Comparison of ENCODE assay signal across 28 cellular contexts in the genomic region with DNA sequence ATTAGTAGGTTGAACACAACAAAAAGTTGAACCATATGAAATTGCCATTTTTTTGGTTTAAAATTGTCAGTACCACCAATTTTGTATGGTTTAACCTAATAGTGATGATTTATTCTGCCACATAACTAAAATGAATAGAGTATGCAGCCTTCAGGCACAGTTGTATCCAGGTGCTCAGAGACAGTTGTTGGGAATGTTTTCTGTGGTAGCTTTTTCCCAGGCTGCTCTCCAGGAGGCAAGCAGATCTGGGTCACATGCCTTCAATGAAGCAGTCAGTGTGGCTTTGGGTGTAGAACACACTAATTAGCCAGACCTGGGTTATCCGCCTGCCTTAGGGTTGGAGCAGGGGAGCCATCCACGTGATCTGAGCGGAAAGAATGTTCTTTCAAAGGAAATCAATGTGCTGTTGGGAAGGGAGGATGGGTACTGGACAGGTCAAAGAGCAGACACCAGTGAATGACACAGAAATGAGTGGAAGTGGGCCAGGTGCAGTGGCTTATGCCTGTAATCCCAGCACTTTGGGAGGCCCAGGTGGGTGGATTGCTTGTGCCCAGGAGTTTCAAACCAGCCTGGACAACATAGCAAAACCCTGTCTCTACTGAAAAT. TPM values are rescaled to one million over a fixed set of nuclear protein-coding genes. Genes with fewer than 3 reads are reported as not detected.
"Had no signal": no experiment of that assay in that cellular context is flagged by ENCODE, and none has a peak within 500 bp of the region (broad histone marks: within the 10 kb centered on the region; RNA-seq: fewer than 3 reads in every experiment).

No MANE protein-coding gene starts in this region.

- H3K4me1 ChIP-seq: foreskin keratinocyte, pancreas, upper lobe of right lung had no signal

- H3K4me3 ChIP-seq: hepatocyte, left lung, pancreas, spleen, upper lobe of right lung had no signal

- H2AFZ ChIP-seq: hepatocyte had no signal

- DNase-seq: activated CD4-positive, alpha-beta memory T cell treated with anti-CD3 and anti-CD28 coated beads for 36 hours; activated CD4-positive, alpha-beta T cell treated with anti-CD3 and anti-CD28 coated beads for 48 hours; activated CD4-positive, CD25-positive, alpha-beta regulatory T cell; activated effector memory CD4-positive, alpha-beta T cell treated with Interleukin-2 at 50 U/mL for 16 hours; activated naive CD4-positive, alpha-beta T cell treated with anti-CD3 and anti-CD28 coated beads for 36 hours; activated naive CD8-positive, alpha-beta T cell treated with anti-CD3 and anti-CD28 coated beads, Interleukin-2, amount 10 ng/mL, durations not matched to agents 7 days and 5 days; activated T-cell treated with anti-CD3 and anti-CD28 coated beads, Interleukin-2, amount 50 U/mL, for 72 hours; amniotic stem cell; cortex of kidney; effector CD8-positive, alpha-beta T cell; foreskin keratinocyte; immature natural killer cell; left lung; pancreas; spleen; stimulated activated CD4-positive, alpha-beta T cell treated with anti-CD3 and anti-CD28 coated beads, Interleukin-4, amount 100 ng/mL, for 1 hour; stimulated activated naive CD8-positive, alpha-beta T cell treated with anti-CD3 and anti-CD28 coated beads, Interleukin-15, Interleukin-2, amounts not matched to agents 100 U/mL and 50 U/mL, for 24 hours; T-helper 9 cell; upper lobe of right lung had no signal

- H3K4me1 Mint-ChIP-seq: activated naive CD8-positive, alpha-beta T cell treated with anti-CD3 and anti-CD28 coated beads, Interleukin-2, amount 10 ng/mL, durations not matched to agents 7 days and 5 days; immature natural killer cell had no signal

- H3K27ac ChIP-seq: foreskin keratinocyte, hepatocyte, neutrophil, pancreas, spleen, upper lobe of right lung had no signal

- ATAC-seq: activated T-cell treated with anti-CD3 and anti-CD28 coated beads, Interleukin-2, amount 50 U/mL, for 72 hours; foreskin keratinocyte; left lung; pancreas had no signal

- H3K9me3 Mint-ChIP-seq: activated CD4-positive, alpha-beta memory T cell treated with anti-CD3 and anti-CD28 coated beads for 36 hours; activated naive CD8-positive, alpha-beta T cell treated with anti-CD3 and anti-CD28 coated beads, Interleukin-2, amount 10 ng/mL, durations not matched to agents 7 days and 5 days; immature natural killer cell; nephron had no signal

- H3K27ac Mint-ChIP-seq: activated CD4-positive, alpha-beta memory T cell treated with anti-CD3 and anti-CD28 coated beads for 36 hours; activated naive CD4-positive, alpha-beta T cell treated with anti-CD3 and anti-CD28 coated beads for 36 hours; activated naive CD8-positive, alpha-beta T cell treated with anti-CD3 and anti-CD28 coated beads, Interleukin-2, amount 10 ng/mL, durations not matched to agents 7 days and 5 days; activated T-cell treated with anti-CD3 and anti-CD28 coated beads, Interleukin-2, amount 50 U/mL, for 72 hours; immature natural killer cell; nephron had no signal

- H3K9me3 ChIP-seq: left lung, neutrophil, pancreas, spleen, upper lobe of right lung had no signal

- H3K4me2 ChIP-seq: hepatocyte had no signal

- H3K4me3 Mint-ChIP-seq: activated CD4-positive, alpha-beta memory T cell treated with anti-CD3 and anti-CD28 coated beads for 36 hours; activated naive CD4-positive, alpha-beta T cell treated with anti-CD3 and anti-CD28 coated beads for 36 hours; activated naive CD8-positive, alpha-beta T cell treated with anti-CD3 and anti-CD28 coated beads, Interleukin-2, amount 10 ng/mL, durations not matched to agents 7 days and 5 days; activated T-cell treated with anti-CD3 and anti-CD28 coated beads, Interleukin-2, amount 50 U/mL, for 72 hours; immature natural killer cell; nephron had no signal

- H3K27me3 Mint-ChIP-seq: activated CD4-positive, alpha-beta memory T cell treated with anti-CD3 and anti-CD28 coated beads for 36 hours; activated naive CD8-positive, alpha-beta T cell treated with anti-CD3 and anti-CD28 coated beads, Interleukin-2, amount 10 ng/mL, durations not matched to agents 7 days and 5 days had no signal

- H3K27me3 ChIP-seq: foreskin keratinocyte, hepatocyte, left lung, neutrophil, pancreas, spleen, upper lobe of right lung had no signal

- H3K79me2 ChIP-seq: hepatocyte had no signal

RNA-seq across cellular contexts. Expression of gene EXOC3L2, which starts 34.5 kb away (rescaled TPM):
- total RNA-seq: activated CD4-positive, alpha-beta memory T cell treated with anti-CD3 and anti-CD28 coated beads for 36 hours; activated naive CD4-positive, alpha-beta T cell treated with anti-CD3 and anti-CD28 coated beads for 36 hours; activated naive CD8-positive, alpha-beta T cell treated with anti-CD3 and anti-CD28 coated beads, Interleukin-2, amount 10 ng/mL, durations not matched to agents 7 days and 5 days; activated T-cell treated with anti-CD3 and anti-CD28 coated beads, Interleukin-2, amount 50 U/mL, for 72 hours; bronchial epithelial cell; kidney epithelial cell; myocyte; T-helper 1 cell treated with Interleukin-12 subunit alpha and Interleukin-12 subunit beta and Interleukin-4 antibody, amounts not matched to agents 30 ng/mL and 1 ng/mL, for 36 hours had no signal

RNA-seq across cellular contexts. Expression of gene CKM, which starts 43.0 kb away (rescaled TPM):
- total RNA-seq: activated CD4-positive, alpha-beta memory T cell treated with anti-CD3 and anti-CD28 coated beads for 36 hours; activated naive CD4-positive, alpha-beta T cell treated with anti-CD3 and anti-CD28 coated beads for 36 hours; activated naive CD8-positive, alpha-beta T cell treated with anti-CD3 and anti-CD28 coated beads, Interleukin-2, amount 10 ng/mL, durations not matched to agents 7 days and 5 days; activated T-cell treated with anti-CD3 and anti-CD28 coated beads, Interleukin-2, amount 50 U/mL, for 72 hours; foreskin keratinocyte; kidney epithelial cell; mononuclear cell; subcutaneous adipose tissue; T-helper 1 cell treated with Interleukin-12 subunit alpha and Interleukin-12 subunit beta and Interleukin-4 antibody, amounts not matched to agents 30 ng/mL and 1 ng/mL, for 36 hours had no signal
